ENCODE assay signal across 24 cellular contexts in genomic region chr1:22472596-22472995, GRCh38. TPM values are rescaled to one million over a fixed set of nuclear protein-coding genes. Genes with fewer than 3 reads are reported as not detected.
DNase-seq lines count a peak whose midpoint lies in the region; ATAC-seq and TF ChIP-seq lines count a peak whose summit lies in the region.
"Had no signal": no experiment of that assay in that cellular context is flagged by ENCODE, and none has a peak within 500 bp of the region (broad histone marks: within the 10 kb centered on the region; RNA-seq: fewer than 3 reads in every experiment).

No MANE protein-coding gene starts in this region.

- intact Hi-C loops in thyroid gland (cut with DNase I) = no loop called here

- peaks cover 35% of the 10 kb centered on the region for H3K4me1 Mint-ChIP-seq in central memory CD8-positive, alpha-beta T cell

- peaks cover 2% of the 10 kb centered on the region for H3K36me3 Mint-ChIP-seq in central memory CD8-positive, alpha-beta T cell (ENCODE audit: insufficient read depth)
- H3K36me3 Mint-ChIP-seq: activated CD4-positive, alpha-beta memory T cell treated with anti-CD3 and anti-CD28 coated beads for 36 hours had no signal

- H3K36me3 ChIP-seq in thyroid gland = no peaks in the 10 kb centered on the region
- H3K36me3 ChIP-seq: uterus had no signal

- H3K27me3 Mint-ChIP-seq in central memory CD8-positive, alpha-beta T cell = no peaks in the 10 kb centered on the region
- H3K27me3 Mint-ChIP-seq: activated CD4-positive, alpha-beta memory T cell treated with anti-CD3 and anti-CD28 coated beads for 36 hours; naive thymus-derived CD8-positive, alpha-beta T cell; stimulated activated naive CD8-positive, alpha-beta T cell treated with anti-CD3 and anti-CD28 coated beads, Interleukin-15, amount 100 ng/mL, for 72 hours had no signal

- peak overlapping the region; percentile 11 for H3K27ac Mint-ChIP-seq in central memory CD8-positive, alpha-beta T cell (ENCODE audit: low read depth)
- H3K27ac Mint-ChIP-seq: activated CD4-positive, alpha-beta memory T cell treated with anti-CD3 and anti-CD28 coated beads for 36 hours; CD8-positive, alpha-beta T cell; naive thymus-derived CD8-positive, alpha-beta T cell had no signal

- H3K9me3 ChIP-seq in thyroid gland = no peaks in the 10 kb centered on the region
- H3K9me3 ChIP-seq: uterus had no signal

- DNase-seq in GM03348 (ENCODE audit: low spot score) (peak; percentile 12), left lobe of liver (ENCODE audit: low spot score) (peak; percentile 84), thyroid gland (no peak)
- no peak for DNase-seq in central memory CD8-positive, alpha-beta T cell (ENCODE audit: low spot score in 2 of 2)
- DNase-seq: activated CD4-positive, alpha-beta memory T cell treated with anti-CD3 and anti-CD28 coated beads for 36 hours; activated naive CD4-positive, alpha-beta T cell treated with Interleukin-2 at 50 U/mL for 16 hours; anterior cingulate cortex; CD8-positive, alpha-beta T cell; foreskin keratinocyte; kidney; naive thymus-derived CD8-positive, alpha-beta T cell; NCI-H1105 treated with DMSO at 0.1 percent for 48 hours; NCI-H2107; posterior cingulate gyrus; SHP77; small intestine; stimulated activated CD4-positive, alpha-beta T cell treated with anti-CD3 and anti-CD28 coated beads, Interleukin-4, amount 100 ng/mL, for 1 hour; stimulated activated naive CD8-positive, alpha-beta T cell treated with anti-CD3 and anti-CD28 coated beads, Interleukin-15, amount 100 ng/mL, for 72 hours; uterus had no signal

- H3K4me1 ChIP-seq in thyroid gland = peaks cover 12 to 24% of the 10 kb centered on the region in 2 donors
- H3K4me1 ChIP-seq: foreskin keratinocyte, uterus had no signal

- no peak for TF ChIP-seq POLR2A in thyroid gland (IDR thresholded peaks at IDR 0.05)

- TF ChIP-seq CTCF in 22Rv1 (IDR thresholded peaks at IDR 0.05) (no peak), thyroid gland (IDR thresholded peaks at IDR 0.05) (no peak)

- WGBS in thyroid gland, 2 donors = 80 to 84% methylated on average over 2 of the region's 2 CpGs

- peak overlapping the region; percentile 33; the same call in 1 of the 2 replicates for H3K27ac ChIP-seq in 22Rv1
- no peak overlapping the region for H3K27ac ChIP-seq in thyroid gland
- H3K27ac ChIP-seq: foreskin keratinocyte, uterus, VCaP had no signal

- no peak overlapping the region for H3K4me3 ChIP-seq in thyroid gland (replicated peaks in 1 of 3)
- H3K4me3 ChIP-seq: uterus had no signal

- H3K9me3 Mint-ChIP-seq in central memory CD8-positive, alpha-beta T cell = no peaks in the 10 kb centered on the region
- H3K9me3 Mint-ChIP-seq: activated CD4-positive, alpha-beta memory T cell treated with anti-CD3 and anti-CD28 coated beads for 36 hours; CD8-positive, alpha-beta T cell; stimulated activated naive CD8-positive, alpha-beta T cell treated with anti-CD3 and anti-CD28 coated beads, Interleukin-15, amount 100 ng/mL, for 72 hours had no signal

- no peak overlapping the region for H3K4me3 Mint-ChIP-seq in central memory CD8-positive, alpha-beta T cell
- H3K4me3 Mint-ChIP-seq: activated CD4-positive, alpha-beta memory T cell treated with anti-CD3 and anti-CD28 coated beads for 36 hours; CD8-positive, alpha-beta T cell; naive thymus-derived CD8-positive, alpha-beta T cell; stimulated activated naive CD8-positive, alpha-beta T cell treated with anti-CD3 and anti-CD28 coated beads, Interleukin-15, amount 100 ng/mL, for 72 hours had no signal

- no peak for ATAC-seq in central memory CD8-positive, alpha-beta T cell (replicated peaks; ENCODE audit: extremely low read depth, poor library complexity, severe bottlenecking)
- ATAC-seq in left lobe of liver (peak; percentile 93), HG03159 (IDR thresholded peaks at IDR 0.05; ENCODE audit: unreplicated experiment) (no peak), GM19351 (IDR thresholded peaks at IDR 0.05; ENCODE audit: unreplicated experiment) (no peak), HG03025 (IDR thresholded peaks at IDR 0.05; ENCODE audit: low FRiP score, unreplicated experiment) (no peak)
- ATAC-seq: CD8-positive, alpha-beta T cell; foreskin keratinocyte; naive thymus-derived CD8-positive, alpha-beta T cell; stimulated activated naive CD8-positive, alpha-beta T cell treated with anti-CD3 and anti-CD28 coated beads, Interleukin-15, amount 100 ng/mL, for 72 hours had no signal

- no peaks in the 10 kb centered on the region for H3K27me3 ChIP-seq in thyroid gland
- H3K27me3 ChIP-seq: foreskin keratinocyte, uterus had no signal

RNA-seq across cellular contexts. Expression of gene ZBTB40, which starts 20.9 kb away (rescaled TPM):
- 6.7 TPM for total RNA-seq in left lobe of liver
- total RNA-seq in thyroid gland = 10 to 100 TPM; 18.7 to 30.1 (median 23.8) TPM

Comparison
In these comparisons a context has a peak if more than half of its experiments do, and no peak if none do; other contexts are left out.
1. DNase-seq: peak in GM03348 (single experiment) and left lobe of liver (single experiment); none in central memory CD8-positive, alpha-beta T cell (0 of 2) and thyroid gland (0 of 2).